Comparison of ENCODE assay signal across 1 cellular context in genomic region chr7:30743371-30744074, GRCh38.
TF ChIP-seq lines count a peak whose summit lies in the region.

No MANE protein-coding gene starts in this region.

TF ChIP-seq in GM12878, 131 proteins besides CTCF, POLR2A, EP300 and RAD21:
- no peak for TF ChIP-seq ZNF217 (IDR thresholded peaks at IDR 0.05)
- TF ChIP-seq GABPA (IDR thresholded peaks at IDR 0.05; ENCODE audit: low read depth), result no peak
- no peak for TF ChIP-seq KLF5 (IDR thresholded peaks at IDR 0.05; ENCODE audit: partially characterized antibody)
- no peak for TF ChIP-seq MEF2B (IDR thresholded peaks at IDR 0.05; ENCODE audit: partially characterized antibody, poor library complexity, severe bottlenecking)
- no peak for TF ChIP-seq ZBTB33 (IDR thresholded peaks at IDR 0.05)
- TF ChIP-seq ZNF622 (IDR thresholded peaks at IDR 0.05), result no peak
- no peak for TF ChIP-seq DPF2 (IDR thresholded peaks at IDR 0.05)
- TF ChIP-seq HDAC2 (IDR thresholded peaks at IDR 0.05), result no peak
- TF ChIP-seq USF2 (IDR thresholded peaks at IDR 0.05; ENCODE audit: borderline replicate concordance, low read depth, low read length), result no peak
- no peak for TF ChIP-seq POU2F2 (IDR thresholded peaks at IDR 0.05; ENCODE audit: borderline replicate concordance, low read depth, low read length)
- TF ChIP-seq NFIC (IDR thresholded peaks at IDR 0.05; ENCODE audit: low read depth, low read length), result no peak
- TF ChIP-seq ZZZ3 (IDR thresholded peaks at IDR 0.05; ENCODE audit: control insufficient read depth, insufficient read length, low read depth), result no peak
- TF ChIP-seq NR2F1 (conservative IDR thresholded peaks at IDR 0.05), result no peak
- TF ChIP-seq BRCA1 (IDR thresholded peaks at IDR 0.05; ENCODE audit: low read depth, low read length), result no peak
- TF ChIP-seq MYB (IDR thresholded peaks at IDR 0.05; ENCODE audit: borderline replicate concordance, low read depth, low read length), result no peak
- no peak for TF ChIP-seq MLLT1 (IDR thresholded peaks at IDR 0.05)
- TF ChIP-seq SREBF1 (IDR thresholded peaks at IDR 0.05; ENCODE audit: low read length), result no peak
